Comparison of ENCODE assay signal across 18 cellular contexts in genomic region chr19:10262771-10263170, GRCh38. TPM values are rescaled to one million over a fixed set of nuclear protein-coding genes. Genes with fewer than 3 reads are reported as not detected.
"Had no signal": no experiment of that assay in that cellular context is flagged by ENCODE, and none has a peak within 500 bp of the region (broad histone marks: within the 10 kb centered on the region; RNA-seq: fewer than 3 reads in every experiment).

No MANE protein-coding gene starts in this region.

- H3K4me1 Mint-ChIP-seq: nephron progenitor cell had no signal

- ATAC-seq: activated CD8-positive, alpha-beta memory T cell treated with anti-CD3 and anti-CD28 coated beads, Interleukin-2, amount 10 ng/mL, durations not matched to agents 7 days and 5 days; esophagus mucosa; foreskin keratinocyte; right cardiac atrium; stimulated activated naive B cell treated with anti-CD40 and anti-IgM and Interleukin-4, amounts not matched to agents 10 μg/mL and 1 μg/mL and 100 μg/mL, for 72 hours had no signal

- H3K27me3 ChIP-seq: foreskin keratinocyte, vagina had no signal

- DNase-seq: activated CD4-positive, alpha-beta T cell treated with anti-CD3 and anti-CD28 coated beads for 1 hour; activated CD4-positive, alpha-beta T cell treated with anti-CD3 and anti-CD28 coated beads, Interleukin-2, amount 50 U/mL, for 48 hours; activated CD8-positive, alpha-beta memory T cell treated with anti-CD3 and anti-CD28 coated beads, Interleukin-2, amount 10 ng/mL, durations not matched to agents 7 days and 5 days; activated effector memory CD4-positive, alpha-beta T cell treated with Interleukin-2 at 50 U/mL for 16 hours; activated naive CD4-positive, alpha-beta T cell treated with anti-CD3 and anti-CD28 coated beads, Interleukin-2, amount 50 U/mL, for 16 hours; activated T-cell treated with anti-CD3 and anti-CD28 coated beads, Interleukin-2, amount 50 U/mL, for 24 hours; foreskin keratinocyte; nephron progenitor cell; occipital lobe; right cardiac atrium; stimulated activated CD4-positive, alpha-beta T cell treated with anti-CD3 and anti-CD28 coated beads, Interleukin-15, amount 100 ng/mL, for 24 hours; stimulated activated CD4-positive, alpha-beta T cell treated with anti-CD3 and anti-CD28 coated beads, Interleukin-4, amount 100 ng/mL, for 1 hour; stimulated activated naive B cell treated with anti-CD40 and anti-IgM and Interleukin-4, amounts not matched to agents 10 μg/mL and 1 μg/mL and 100 μg/mL, for 72 hours; tibial artery had no signal

- H3K27ac Mint-ChIP-seq: activated CD8-positive, alpha-beta memory T cell treated with anti-CD3 and anti-CD28 coated beads, Interleukin-2, amount 10 ng/mL, durations not matched to agents 7 days and 5 days; activated T-cell treated with anti-CD3 and anti-CD28 coated beads, Interleukin-2, amount 50 U/mL, for 24 hours; nephron progenitor cell; progenitor cell of endocrine pancreas had no signal

- H3K9me3 Mint-ChIP-seq: activated T-cell treated with anti-CD3 and anti-CD28 coated beads, Interleukin-2, amount 50 U/mL, for 24 hours; nephron progenitor cell; stimulated activated naive B cell treated with anti-CD40 and anti-IgM and Interleukin-4, amounts not matched to agents 10 μg/mL and 1 μg/mL and 100 μg/mL, for 72 hours had no signal

- H3K27ac ChIP-seq: foreskin keratinocyte, skin epidermis, tibial artery, vagina had no signal

- H3K27me3 Mint-ChIP-seq: activated CD8-positive, alpha-beta memory T cell treated with anti-CD3 and anti-CD28 coated beads, Interleukin-2, amount 10 ng/mL, durations not matched to agents 7 days and 5 days; activated T-cell treated with anti-CD3 and anti-CD28 coated beads, Interleukin-2, amount 50 U/mL, for 24 hours; stimulated activated naive B cell treated with anti-CD40 and anti-IgM and Interleukin-4, amounts not matched to agents 10 μg/mL and 1 μg/mL and 100 μg/mL, for 72 hours had no signal

- H3K4me3 Mint-ChIP-seq: activated CD8-positive, alpha-beta memory T cell treated with anti-CD3 and anti-CD28 coated beads, Interleukin-2, amount 10 ng/mL, durations not matched to agents 7 days and 5 days; activated T-cell treated with anti-CD3 and anti-CD28 coated beads, Interleukin-2, amount 50 U/mL, for 24 hours; nephron progenitor cell; stimulated activated naive B cell treated with anti-CD40 and anti-IgM and Interleukin-4, amounts not matched to agents 10 μg/mL and 1 μg/mL and 100 μg/mL, for 72 hours had no signal

- H3K4me3 ChIP-seq: skin epidermis, tibial artery, vagina had no signal

RNA-seq across cellular contexts. Expression of gene ICAM4, which starts 24.0 kb away (rescaled TPM):
- total RNA-seq: esophagus mucosa, progenitor cell of endocrine pancreas, vagina had no signal

RNA-seq across cellular contexts. Expression of gene ICAM5, which starts 27.0 kb away (rescaled TPM):
- total RNA-seq: progenitor cell of endocrine pancreas had no signal
